In the genomic region with DNA sequence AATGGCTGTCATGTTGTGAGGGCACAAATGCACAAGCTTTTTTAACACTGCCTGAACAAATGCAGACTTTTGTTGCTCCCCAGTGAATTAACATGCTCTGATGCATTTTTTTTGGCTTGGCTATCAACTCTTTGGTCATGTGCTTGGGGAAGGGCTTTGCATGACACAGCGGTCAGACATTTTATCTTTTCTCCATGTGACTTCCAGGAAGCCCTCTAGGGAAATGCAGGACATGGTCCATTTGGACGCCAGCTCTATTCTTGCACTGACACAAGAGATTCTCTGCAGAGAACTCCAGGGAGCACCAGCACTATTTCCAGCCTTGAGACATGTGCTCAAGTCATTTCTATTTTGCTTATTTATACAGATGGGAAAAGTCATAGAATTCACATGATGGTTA, we compare ENCODE assay signal across 14 cellular contexts. TPM values are rescaled to one million over a fixed set of nuclear protein-coding genes. Genes with fewer than 3 reads are reported as not detected.
DNase-seq lines count a peak whose midpoint lies in the region; ATAC-seq and TF ChIP-seq lines count a peak whose summit lies in the region.
"Had no signal": no experiment of that assay in that cellular context is flagged by ENCODE, and none has a peak within 500 bp of the region (broad histone marks: within the 10 kb centered on the region; RNA-seq: fewer than 3 reads in every experiment).

No MANE protein-coding gene starts in this region.

- H3K27me3 ChIP-seq in hepatocyte = no peaks in the 10 kb centered on the region
- no peaks in the 10 kb centered on the region for H3K27me3 ChIP-seq in thoracic aorta (replicated peaks; ENCODE audit: insufficient read depth)

- H3K9me3 ChIP-seq in hepatocyte (ENCODE audit: low read depth) (no peaks in the 10 kb centered on the region), thoracic aorta (no peaks in the 10 kb centered on the region)

- H3K4me3 ChIP-seq in choroid plexus epithelial cell (ENCODE audit: low read depth, low read length) = no peak overlapping the region
- H3K4me3 ChIP-seq in hepatocyte = no peak overlapping the region
- H3K4me3 ChIP-seq in thoracic aorta = no peak overlapping the region
- H3K4me3 ChIP-seq: skin epidermis had no signal

- H3K79me2 ChIP-seq in hepatocyte = no peaks in the 10 kb centered on the region

- H3K4me1 ChIP-seq in hepatocyte (ENCODE audit: insufficient read depth) (no peaks in the 10 kb centered on the region), thoracic aorta (ENCODE audit: control insufficient read depth in 1 of 2, low read depth in 2 of 2) (peaks cover 0 to 11% of the 10 kb centered on the region in 2 donors)

- no peaks in the 10 kb centered on the region for H3K9me2 ChIP-seq in hepatocyte (replicated peaks; ENCODE audit: insufficient read depth)

- no peaks in the 10 kb centered on the region for H4K20me1 ChIP-seq in hepatocyte (ENCODE audit: insufficient read depth, poor library complexity, severe bottlenecking)

- no peak overlapping the region for H2AFZ ChIP-seq in hepatocyte

- DNase-seq in HS-27A (ENCODE audit: low read depth) = peak; percentile 35
- peak; percentile 76 for DNase-seq in choroid plexus epithelial cell (ENCODE audit: low read depth)
- DNase-seq in hepatocyte (ENCODE audit: low spot score) = peak; percentile 22
- no peak for DNase-seq in thoracic aorta (ENCODE audit: low spot score)
- no peak for DNase-seq in NCI-H345 treated with DMSO at 0.1 percent for 48 hours (lab: John Stamatoyannopoulos, UW; ENCODE audit: unreplicated experiment)
- DNase-seq: activated naive CD4-positive, alpha-beta T cell treated with anti-CD3 and anti-CD28 coated beads for 36 hours; cerebellar nuclear complex; NCI-H1930; NCI-H82; SHP77 treated with DMSO at 0.1 percent for 48 hours had no signal

- WGBS in hepatocyte (ENCODE audit: low lambda C conversion rate, missing lambda C conversion rate) = 70% methylated on average over 2 of the region's 2 CpGs

- no peak for TF ChIP-seq CTCF in choroid plexus epithelial cell (conservative IDR thresholded peaks at IDR 0.05; ENCODE audit: low read depth, low read length)
- no peak for TF ChIP-seq CTCF in hepatocyte (IDR thresholded peaks at IDR 0.05; ENCODE audit: poor library complexity)
- no peak for TF ChIP-seq CTCF in thoracic aorta (IDR thresholded peaks at IDR 0.05)

- H3K27ac ChIP-seq in hepatocyte (peak overlapping the region; percentile 25), thoracic aorta (no peak overlapping the region)

- ATAC-seq in thoracic aorta (ENCODE audit: insufficient number of reproducible peaks, low FRiP score, low read depth) = peak; percentile 50
- ATAC-seq in HG03571 (IDR thresholded peaks at IDR 0.05; ENCODE audit: unreplicated experiment) = no peak
- ATAC-seq in GM18520 (IDR thresholded peaks at IDR 0.05; ENCODE audit: unreplicated experiment) = no peak
- ATAC-seq: natural killer cell treated with Interleukin-12 subunit alpha and Interleukin-12 subunit beta and Interleukin-15 and Interleukin-18, amount 100 ng/mL, for 72 hours had no signal

- no peak overlapping the region for H3K4me2 ChIP-seq in hepatocyte

- H3K36me3 ChIP-seq in hepatocyte (replicated peaks; ENCODE audit: insufficient read depth, low read depth) (no peaks in the 10 kb centered on the region), thoracic aorta (no peaks in the 10 kb centered on the region)

RNA-seq across cellular contexts. Expression of a gene that starts 46.2 kb away (rescaled TPM):
- total RNA-seq in hepatocyte (5.5 and 13.7 TPM in 2 replicates), thoracic aorta (10 to 100 TPM in 1 of 2 donors, 1 to 10 TPM in 1; 1.8 to 10.3 TPM)
- 3.5 and 3.9 TPM in 2 replicates for polyA plus RNA-seq in hepatocyte

RNA-seq across cellular contexts. Expression of a gene that starts 46.2 kb away (rescaled TPM):
- total RNA-seq in hepatocyte = 5.1 and 6.5 TPM in 2 replicates
- 4.3 and 5.3 TPM in 2 replicates for polyA plus RNA-seq in hepatocyte
- total RNA-seq in thoracic aorta = 1 to 10 TPM; 4.6 to 6.3 TPM

Comparison
In these comparisons a context has a peak if more than half of its experiments do, and no peak if none do; other contexts are left out.
1. DNase-seq: peak in HS-27A (single experiment), choroid plexus epithelial cell (single experiment) and hepatocyte (single experiment); none in thoracic aorta (single experiment) and NCI-H345 treated with DMSO at 0.1 percent for 48 hours (single experiment).